In the genomic region with DNA sequence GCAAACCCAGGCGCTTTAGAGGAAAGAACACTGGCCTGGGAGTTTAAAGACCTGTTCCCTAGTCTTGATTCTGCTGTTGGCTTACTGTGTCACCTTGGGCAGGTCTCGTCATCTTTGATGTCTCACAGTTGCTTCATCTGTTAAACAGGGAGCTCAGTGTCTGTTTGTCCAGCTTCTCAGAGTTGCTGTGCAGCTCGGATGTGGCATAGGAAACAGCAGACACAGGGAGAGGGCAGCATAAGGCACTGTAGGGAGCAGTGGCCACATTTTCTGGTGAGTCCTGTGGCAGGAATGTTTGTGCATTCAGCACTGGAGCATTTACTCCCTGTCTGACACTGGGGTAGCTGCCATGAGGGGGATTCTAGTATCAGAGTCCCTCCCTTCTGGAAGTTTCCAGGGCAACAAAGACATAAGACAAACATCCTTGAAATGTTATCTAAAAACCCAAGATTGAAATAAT, we compare ENCODE assay signal across 1 cellular context.
TF ChIP-seq lines count a peak whose summit lies in the region.

No MANE protein-coding gene starts in this region.

TF ChIP-seq in H1, 55 proteins besides CTCF, POLR2A, EP300 and RAD21:
- TF ChIP-seq ZNF274 (IDR thresholded peaks at IDR 0.05; ENCODE audit: borderline replicate concordance, extremely low read depth, low read length) (no peak), TAF1 (IDR thresholded peaks at IDR 0.05; ENCODE audit: low read depth, low read length) (no peak), KDM5A (IDR thresholded peaks at IDR 0.05; ENCODE audit: low read length) (no peak), GTF2F1 (IDR thresholded peaks at IDR 0.05; ENCODE audit: borderline replicate concordance, low read depth, low read length) (no peak), SRF (IDR thresholded peaks at IDR 0.05; ENCODE audit: low read depth, low read length) (no peak), CHD1 (IDR thresholded peaks at IDR 0.05; ENCODE audit: low read depth, low read length) (no peak), HDAC6 (IDR thresholded peaks at IDR 0.05; ENCODE audit: low read depth, low read length) (no peak), SP2 (IDR thresholded peaks at IDR 0.05; ENCODE audit: low read length) (no peak), JUN (IDR thresholded peaks at IDR 0.05; ENCODE audit: low read depth, low read length) (no peak), FOSL1 (IDR thresholded peaks at IDR 0.05; ENCODE audit: insufficient read depth, low read depth, low read length) (no peak), KDM4A (IDR thresholded peaks at IDR 0.05; ENCODE audit: low read depth, low read length, severe bottlenecking) (no peak)
